ENCODE assay signal across 2 cellular contexts in genomic region chr2:174340400-174341300, GRCh38.
TF ChIP-seq lines count a peak whose summit lies in the region.

No MANE protein-coding gene starts in this region.

TF ChIP-seq in HCT116, 20 proteins besides CTCF, POLR2A, EP300 and RAD21:
- TF ChIP-seq SIN3A (IDR thresholded peaks at IDR 0.05; ENCODE audit: low read depth) = no peak
- no peak for TF ChIP-seq ELF1 (IDR thresholded peaks at IDR 0.05; ENCODE audit: borderline replicate concordance, low read depth)
- TF ChIP-seq SP1 (IDR thresholded peaks at IDR 0.05; ENCODE audit: low read depth) = no peak
- TF ChIP-seq POLR2AphosphoS5 (IDR thresholded peaks at IDR 0.05; ENCODE audit: low read depth, low read length) = no peak
- 0 out of 2 replicates have a peak, but pooled peaks have one; percentile 11 for TF ChIP-seq ZFX (IDR thresholded peaks at IDR 0.05)

TF ChIP-seq in GM12878, 131 proteins besides CTCF, POLR2A, EP300 and RAD21:
- TF ChIP-seq CHD4 (IDR thresholded peaks at IDR 0.05) (no peak), MEF2B (IDR thresholded peaks at IDR 0.05; ENCODE audit: partially characterized antibody, poor library complexity, severe bottlenecking) (no peak), KLF5 (IDR thresholded peaks at IDR 0.05; ENCODE audit: partially characterized antibody) (no peak), SUZ12 (IDR thresholded peaks at IDR 0.05; ENCODE audit: unreplicated experiment) (peak; percentile 14), RELB (IDR thresholded peaks at IDR 0.05; ENCODE audit: low read depth) (no peak)
